1 cellular context compared by ENCODE assay signal in genomic region chr2:74507145-74507925, GRCh38.
TF ChIP-seq lines count a peak whose summit lies in the region.

Gene PCGF1 (minus strand): TSS chr2:74507695. CDS start chr2:74507668, 27 bp downstream.

TF ChIP-seq in HepG2, 621 proteins besides CTCF, POLR2A, EP300 and RAD21 (continued from another document and continues in another):
- TF ChIP-seq, protein P1, sequence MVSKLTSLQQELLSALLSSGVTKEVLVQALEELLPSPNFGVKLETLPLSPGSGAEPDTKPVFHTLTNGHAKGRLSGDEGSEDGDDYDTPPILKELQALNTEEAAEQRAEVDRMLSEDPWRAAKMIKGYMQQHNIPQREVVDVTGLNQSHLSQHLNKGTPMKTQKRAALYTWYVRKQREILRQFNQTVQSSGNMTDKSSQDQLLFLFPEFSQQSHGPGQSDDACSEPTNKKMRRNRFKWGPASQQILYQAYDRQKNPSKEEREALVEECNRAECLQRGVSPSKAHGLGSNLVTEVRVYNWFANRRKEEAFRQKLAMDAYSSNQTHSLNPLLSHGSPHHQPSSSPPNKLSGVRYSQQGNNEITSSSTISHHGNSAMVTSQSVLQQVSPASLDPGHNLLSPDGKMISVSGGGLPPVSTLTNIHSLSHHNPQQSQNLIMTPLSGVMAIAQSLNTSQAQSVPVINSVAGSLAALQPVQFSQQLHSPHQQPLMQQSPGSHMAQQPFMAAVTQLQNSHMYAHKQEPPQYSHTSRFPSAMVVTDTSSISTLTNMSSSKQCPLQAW (CRISPR knock-in tag; IDR thresholded peaks at IDR 0.05) = peak; percentile 86
- peak; percentile 64 for TF ChIP-seq STAG1 (CRISPR knock-in tag; IDR thresholded peaks at IDR 0.05)
- TF ChIP-seq ZNF75D (CRISPR knock-in tag; IDR thresholded peaks at IDR 0.05; ENCODE audit: borderline replicate concordance) = no peak
- no peak for TF ChIP-seq XBP1 (CRISPR knock-in tag; IDR thresholded peaks at IDR 0.05)
- no peak for TF ChIP-seq RCOR2 (CRISPR knock-in tag; IDR thresholded peaks at IDR 0.05)
- TF ChIP-seq ESRRA (CRISPR knock-in tag; IDR thresholded peaks at IDR 0.05; ENCODE audit: low read depth) = peak; percentile 71
- peak; percentile 90 for TF ChIP-seq ZNF501 (CRISPR knock-in tag; IDR thresholded peaks at IDR 0.05)
- TF ChIP-seq NCOA5 (CRISPR knock-in tag; IDR thresholded peaks at IDR 0.05) = peak; percentile 86; the same call in 1 of the 2 replicates
- no peak for TF ChIP-seq ZNF549 (CRISPR knock-in tag; IDR thresholded peaks at IDR 0.05)
- TF ChIP-seq HOXA9 (CRISPR knock-in tag; IDR thresholded peaks at IDR 0.05; ENCODE audit: borderline replicate concordance) = no peak; the same call in 1 of the 2 replicates
- TF ChIP-seq ZNF550 (CRISPR knock-in tag; IDR thresholded peaks at IDR 0.05; ENCODE audit: borderline replicate concordance) = 0 out of 2 replicates have a peak, but pooled peaks have one; percentile 15
- TF ChIP-seq SRSF9 (IDR thresholded peaks at IDR 0.05; ENCODE audit: borderline replicate concordance, insufficient read depth, low read depth, low read length, poor library complexity, severe bottlenecking) = no peak
- peak; percentile 99 for TF ChIP-seq HIVEP1 (CRISPR knock-in tag; IDR thresholded peaks at IDR 0.05)
- TF ChIP-seq ZNF7 (CRISPR knock-in tag; IDR thresholded peaks at IDR 0.05) = no peak
- peak; percentile 65; the same call in 1 of the 2 replicates for TF ChIP-seq ZNF160 (CRISPR knock-in tag; IDR thresholded peaks at IDR 0.05)
- TF ChIP-seq MAF1 (CRISPR knock-in tag; IDR thresholded peaks at IDR 0.05; ENCODE audit: borderline replicate concordance) = peak; percentile 89; the same call in 1 of the 2 replicates
- peak; percentile 74; the same call in 1 of the 2 replicates for TF ChIP-seq NRL (CRISPR knock-in tag; IDR thresholded peaks at IDR 0.05; ENCODE audit: borderline replicate concordance)
- no peak for TF ChIP-seq FOXM1 (CRISPR knock-in tag; IDR thresholded peaks at IDR 0.05)
- TF ChIP-seq ZNF589 (CRISPR knock-in tag; conservative IDR thresholded peaks at IDR 0.05) = no peak
- peak; percentile 97 for TF ChIP-seq AGO2 (optimal IDR thresholded peaks at IDR 0.05; ENCODE audit: low read depth, low read length)
- peak; percentile 58; the same call in 1 of the 2 replicates for TF ChIP-seq RARA (CRISPR knock-in tag; IDR thresholded peaks at IDR 0.05)
- peak; percentile 44; the same call in 1 of the 2 replicates for TF ChIP-seq CHD4 (IDR thresholded peaks at IDR 0.05; ENCODE audit: borderline replicate concordance, low read length)
- no peak for TF ChIP-seq ATRX (CRISPR knock-in tag; IDR thresholded peaks at IDR 0.05; ENCODE audit: borderline replicate concordance)
- peak; percentile 91; the same call in 1 of the 2 replicates for TF ChIP-seq NFKB2 (CRISPR knock-in tag; IDR thresholded peaks at IDR 0.05; ENCODE audit: borderline replicate concordance)
- peak; percentile 66 for TF ChIP-seq ZNF605 (CRISPR knock-in tag; IDR thresholded peaks at IDR 0.05)
- TF ChIP-seq KLF16 (CRISPR knock-in tag; IDR thresholded peaks at IDR 0.05) = peak in 1 of 2 experiments; percentile 97; a peak in 2 of 4 replicates
- TF ChIP-seq SPEN (CRISPR knock-in tag; IDR thresholded peaks at IDR 0.05; ENCODE audit: low read depth) = peak; percentile 93
- TF ChIP-seq ZFP36 (IDR thresholded peaks at IDR 0.05; ENCODE audit: borderline replicate concordance, low read depth, low read length, partially characterized antibody) = no peak
- TF ChIP-seq ZNF678 (CRISPR knock-in tag; IDR thresholded peaks at IDR 0.05) = peak; percentile 73; the same call in 1 of the 2 replicates
- no peak; the same call in 1 of the 2 replicates for TF ChIP-seq NR1H2 (CRISPR knock-in tag; IDR thresholded peaks at IDR 0.05; ENCODE audit: borderline replicate concordance, low read depth)
- TF ChIP-seq SAFB2 (CRISPR knock-in tag; IDR thresholded peaks at IDR 0.05; ENCODE audit: borderline replicate concordance, low read depth) = peak; percentile 95; the same call in 1 of the 2 replicates
- no peak for TF ChIP-seq ZNF816 (CRISPR knock-in tag; IDR thresholded peaks at IDR 0.05; ENCODE audit: borderline replicate concordance)
- TF ChIP-seq ARNT2 (CRISPR knock-in tag; IDR thresholded peaks at IDR 0.05; ENCODE audit: low read depth) = peak; percentile 84
- peak; percentile 79 for TF ChIP-seq TFDP1 (CRISPR knock-in tag; IDR thresholded peaks at IDR 0.05; ENCODE audit: borderline replicate concordance)
- peak; percentile 23; the same call in 1 of the 2 replicates for TF ChIP-seq SP5 (CRISPR knock-in tag; IDR thresholded peaks at IDR 0.05; ENCODE audit: borderline replicate concordance, low read depth)
- peak; percentile 82; the same call in 1 of the 2 replicates for TF ChIP-seq ZNF232 (CRISPR knock-in tag; IDR thresholded peaks at IDR 0.05; ENCODE audit: borderline replicate concordance)
- TF ChIP-seq PBX2 (CRISPR knock-in tag; IDR thresholded peaks at IDR 0.05) = no peak; the same call in 1 of the 2 replicates
- no peak for TF ChIP-seq IRX3 (CRISPR knock-in tag; IDR thresholded peaks at IDR 0.05; ENCODE audit: borderline replicate concordance, low read depth)
- 0 out of 2 replicates have a peak, but pooled peaks have one; percentile 64 for TF ChIP-seq ZSCAN29 (CRISPR knock-in tag; conservative IDR thresholded peaks at IDR 0.05)
- peak; percentile 87 for TF ChIP-seq BHLHE40 (IDR thresholded peaks at IDR 0.05; ENCODE audit: low read length)
- no peak for TF ChIP-seq CENPX (CRISPR knock-in tag; IDR thresholded peaks at IDR 0.05)
- peak; percentile 62 for TF ChIP-seq SNAPC4 (CRISPR knock-in tag; IDR thresholded peaks at IDR 0.05)
- TF ChIP-seq ZNF34 (CRISPR knock-in tag; IDR thresholded peaks at IDR 0.05; ENCODE audit: borderline replicate concordance) = peak; percentile 59; the same call in 1 of the 2 replicates
- TF ChIP-seq, protein P2, sequence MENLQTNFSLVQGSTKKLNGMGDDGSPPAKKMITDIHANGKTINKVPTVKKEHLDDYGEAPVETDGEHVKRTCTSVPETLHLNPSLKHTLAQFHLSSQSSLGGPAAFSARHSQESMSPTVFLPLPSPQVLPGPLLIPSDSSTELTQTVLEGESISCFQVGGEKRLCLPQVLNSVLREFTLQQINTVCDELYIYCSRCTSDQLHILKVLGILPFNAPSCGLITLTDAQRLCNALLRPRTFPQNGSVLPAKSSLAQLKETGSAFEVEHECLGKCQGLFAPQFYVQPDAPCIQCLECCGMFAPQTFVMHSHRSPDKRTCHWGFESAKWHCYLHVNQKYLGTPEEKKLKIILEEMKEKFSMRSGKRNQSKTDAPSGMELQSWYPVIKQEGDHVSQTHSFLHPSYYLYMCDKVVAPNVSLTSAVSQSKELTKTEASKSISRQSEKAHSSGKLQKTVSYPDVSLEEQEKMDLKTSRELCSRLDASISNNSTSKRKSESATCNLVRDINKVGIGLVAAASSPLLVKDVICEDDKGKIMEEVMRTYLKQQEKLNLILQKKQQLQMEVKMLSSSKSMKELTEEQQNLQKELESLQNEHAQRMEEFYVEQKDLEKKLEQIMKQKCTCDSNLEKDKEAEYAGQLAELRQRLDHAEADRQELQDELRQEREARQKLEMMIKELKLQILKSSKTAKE (CRISPR knock-in tag; IDR thresholded peaks at IDR 0.05; ENCODE audit: borderline replicate concordance) = no peak; the same call in 1 of the 2 replicates
- TF ChIP-seq ZFP41 (CRISPR knock-in tag; IDR thresholded peaks at IDR 0.05; ENCODE audit: borderline replicate concordance) = no peak
- peak; percentile 35; the same call in 1 of the 2 replicates for TF ChIP-seq ZNF280B (CRISPR knock-in tag; IDR thresholded peaks at IDR 0.05; ENCODE audit: borderline replicate concordance)
- TF ChIP-seq NBN (conservative IDR thresholded peaks at IDR 0.05) = no peak
- no peak for TF ChIP-seq ZNF790 (CRISPR knock-in tag; IDR thresholded peaks at IDR 0.05; ENCODE audit: borderline replicate concordance)
- TF ChIP-seq, protein P3, sequence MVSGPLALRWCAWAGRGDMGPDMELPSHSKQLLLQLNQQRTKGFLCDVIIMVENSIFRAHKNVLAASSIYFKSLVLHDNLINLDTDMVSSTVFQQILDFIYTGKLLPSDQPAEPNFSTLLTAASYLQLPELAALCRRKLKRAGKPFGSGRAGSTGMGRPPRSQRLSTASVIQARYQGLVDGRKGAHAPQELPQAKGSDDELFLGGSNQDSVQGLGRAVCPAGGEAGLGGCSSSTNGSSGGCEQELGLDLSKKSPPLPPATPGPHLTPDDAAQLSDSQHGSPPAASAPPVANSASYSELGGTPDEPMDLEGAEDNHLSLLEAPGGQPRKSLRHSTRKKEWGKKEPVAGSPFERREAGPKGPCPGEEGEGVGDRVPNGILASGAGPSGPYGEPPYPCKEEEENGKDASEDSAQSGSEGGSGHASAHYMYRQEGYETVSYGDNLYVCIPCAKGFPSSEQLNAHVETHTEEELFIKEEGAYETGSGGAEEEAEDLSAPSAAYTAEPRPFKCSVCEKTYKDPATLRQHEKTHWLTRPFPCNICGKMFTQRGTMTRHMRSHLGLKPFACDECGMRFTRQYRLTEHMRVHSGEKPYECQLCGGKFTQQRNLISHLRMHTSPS (CRISPR knock-in tag; IDR thresholded peaks at IDR 0.05; ENCODE audit: low read depth) = 0 out of 2 replicates have a peak, but pooled peaks have one; percentile 55
- TF ChIP-seq CREM (IDR thresholded peaks at IDR 0.05) = peak; percentile 61; the same call in 1 of the 2 replicates
- TF ChIP-seq CREM (CRISPR knock-in tag; IDR thresholded peaks at IDR 0.05) = no peak
- peak; percentile 74 for TF ChIP-seq HDAC2 (CRISPR knock-in tag; IDR thresholded peaks at IDR 0.05)
- no peak for TF ChIP-seq ZNF562 (CRISPR knock-in tag; IDR thresholded peaks at IDR 0.05; ENCODE audit: borderline replicate concordance)
- TF ChIP-seq ZNF234 (CRISPR knock-in tag; conservative IDR thresholded peaks at IDR 0.05) = no peak
- TF ChIP-seq ZNF772 (CRISPR knock-in tag; IDR thresholded peaks at IDR 0.05) = peak; percentile 96
